Comparison of ENCODE assay signal across 10 cellular contexts in the genomic region with DNA sequence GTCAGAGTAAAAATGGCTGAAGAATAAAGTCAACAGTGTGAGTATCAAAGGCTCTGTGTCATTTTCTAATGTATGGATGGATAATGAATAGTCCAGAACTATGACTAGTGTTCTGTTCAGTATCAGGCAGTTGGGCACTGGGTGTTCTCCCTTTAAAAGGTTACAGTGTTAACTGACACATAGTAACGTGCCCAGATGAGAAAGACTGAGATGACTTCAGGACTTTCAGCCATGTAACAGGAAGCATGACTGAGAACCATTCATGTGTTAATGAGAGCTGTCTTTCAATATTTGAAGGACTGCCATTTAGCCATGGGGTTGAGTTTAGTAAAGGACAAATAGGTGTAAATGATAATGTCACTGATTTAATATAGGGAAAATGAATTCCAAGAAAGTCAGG.
DNase-seq lines count a peak whose midpoint lies in the region; ATAC-seq and TF ChIP-seq lines count a peak whose summit lies in the region.
"Had no signal": no experiment of that assay in that cellular context is flagged by ENCODE, and none has a peak within 500 bp of the region (broad histone marks: within the 10 kb centered on the region; RNA-seq: fewer than 3 reads in every experiment).

No MANE protein-coding gene starts in this region.

- H3K4me3 Mint-ChIP-seq in osteocyte (ENCODE audit: unreplicated experiment), result no peak overlapping the region
- H3K4me3 Mint-ChIP-seq in mesothelial cell of epicardium, result no peak overlapping the region

- ATAC-seq in GM18511 (IDR thresholded peaks at IDR 0.05; ENCODE audit: unreplicated experiment) (peak; percentile 94), GM21515 (IDR thresholded peaks at IDR 0.05; ENCODE audit: unreplicated experiment) (peak; percentile 90), HG03280 (IDR thresholded peaks at IDR 0.05; ENCODE audit: unreplicated experiment) (peak; percentile 94), gastroesophageal sphincter (no peak)
- ATAC-seq: left cardiac atrium had no signal

- TF ChIP-seq CTCF in epithelial cell of esophagus (IDR thresholded peaks at IDR 0.05; ENCODE audit: insufficient read depth, low read depth, low read length, missing control alignments) (no peak), osteocyte (IDR thresholded peaks at IDR 0.05) (no peak), gastroesophageal sphincter (IDR thresholded peaks at IDR 0.05) (no peak), mesothelial cell of epicardium (IDR thresholded peaks at IDR 0.05; ENCODE audit: unreplicated experiment) (no peak)

- no peaks in the 10 kb centered on the region for H3K36me3 ChIP-seq in gastroesophageal sphincter

- H3K9me3 Mint-ChIP-seq in osteocyte (ENCODE audit: unreplicated experiment) (no peaks in the 10 kb centered on the region), mesothelial cell of epicardium (no peaks in the 10 kb centered on the region)

- H3K27ac ChIP-seq in gastroesophageal sphincter, result no peak overlapping the region
- H3K27ac ChIP-seq: VCaP had no signal

- H3K4me1 ChIP-seq in gastroesophageal sphincter, result peaks cover 0 to 5% (median 0%) of the 10 kb centered on the region in 3 donors

- H3K36me3 Mint-ChIP-seq in osteocyte (ENCODE audit: unreplicated experiment), result peaks cover 5% of the 10 kb centered on the region
- H3K36me3 Mint-ChIP-seq in mesothelial cell of epicardium, result no peaks in the 10 kb centered on the region

- no peak for TF ChIP-seq POLR2A in gastroesophageal sphincter (IDR thresholded peaks at IDR 0.05)

- H3K9me3 ChIP-seq in gastroesophageal sphincter, result no peaks in the 10 kb centered on the region

- H3K27me3 Mint-ChIP-seq in osteocyte (ENCODE audit: unreplicated experiment) (no peaks in the 10 kb centered on the region), mesothelial cell of epicardium (ENCODE audit: low read depth) (no peaks in the 10 kb centered on the region)

- no peak for TF ChIP-seq EP300 in gastroesophageal sphincter (IDR thresholded peaks at IDR 0.05)

- H3K4me3 ChIP-seq in epithelial cell of esophagus (ENCODE audit: low read length) (no peak overlapping the region), gastroesophageal sphincter (no peak overlapping the region)

- H3K27ac Mint-ChIP-seq in osteocyte (ENCODE audit: unreplicated experiment) (no peak overlapping the region), mesothelial cell of epicardium (no peak overlapping the region)

- peaks cover 11% of the 10 kb centered on the region for H3K4me1 Mint-ChIP-seq in osteocyte (ENCODE audit: unreplicated experiment)
- H3K4me1 Mint-ChIP-seq in mesothelial cell of epicardium, result peaks cover 18% of the 10 kb centered on the region

- H3K27me3 ChIP-seq in gastroesophageal sphincter, result no peaks in the 10 kb centered on the region

- WGBS in gastroesophageal sphincter (ENCODE audit: low coverage in 1 of 2), 2 donors, result 0 to 22% methylated on average over 1 of the region's 1 CpG

- DNase-seq in epithelial cell of esophagus (ENCODE audit: low read depth), result peak; percentile 63
- no peak for DNase-seq in osteocyte (ENCODE audit: extremely low spot score, unreplicated experiment)
- no peak for DNase-seq in NCI-H2196 treated with DMSO at 0.1 percent for 48 hours (lab: John Stamatoyannopoulos, UW; ENCODE audit: unreplicated experiment)
- DNase-seq in mesothelial cell of epicardium (ENCODE audit: low spot score in 2 of 2, unreplicated experiment in 2 of 2), result no peak
- DNase-seq: left cardiac atrium had no signal
